In the genomic region with DNA sequence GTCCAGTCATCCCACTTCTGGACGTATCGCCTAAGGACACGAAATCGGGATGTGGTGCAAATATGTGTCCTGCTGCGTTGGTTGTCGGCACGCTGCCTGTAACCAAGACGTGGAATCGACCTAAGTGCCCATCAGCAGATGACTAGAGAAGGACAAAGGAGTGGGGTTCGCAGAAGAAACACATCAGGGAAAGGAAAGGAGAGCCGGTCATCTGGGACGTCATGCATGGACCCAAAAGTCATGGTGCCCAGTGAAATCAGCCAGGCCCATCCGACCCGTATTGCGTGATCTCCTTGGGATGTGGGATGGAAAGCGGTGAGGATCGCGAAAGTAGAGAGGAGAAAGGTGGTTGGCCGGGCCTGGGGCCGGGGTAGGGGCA, we compare ENCODE assay signal across 2 cellular contexts. TPM values are rescaled to one million over a fixed set of nuclear protein-coding genes. Genes with fewer than 3 reads are reported as not detected.
"Had no signal": no experiment of that assay in that cellular context is flagged by ENCODE, and none has a peak within 500 bp of the region (broad histone marks: within the 10 kb centered on the region; RNA-seq: fewer than 3 reads in every experiment).

No MANE protein-coding gene starts in this region.

RNA-seq across cellular contexts. Expression of a gene that starts 50.9 kb away (rescaled TPM):
- total RNA-seq: activated T-helper 1 cell treated with anti-CD3 and anti-CD28 coated beads, Interleukin-12 subunit alpha, Interleukin-12 subunit beta, Interleukin-2, Interleukin-4 antibody, amounts not matched to agents 30 ng/mL and 10 ng/mL and 1 ng/mL, durations not matched to agents 14 hours and 24 hours and 36 hours; SJCRH30 had no signal
